In the genomic region with DNA sequence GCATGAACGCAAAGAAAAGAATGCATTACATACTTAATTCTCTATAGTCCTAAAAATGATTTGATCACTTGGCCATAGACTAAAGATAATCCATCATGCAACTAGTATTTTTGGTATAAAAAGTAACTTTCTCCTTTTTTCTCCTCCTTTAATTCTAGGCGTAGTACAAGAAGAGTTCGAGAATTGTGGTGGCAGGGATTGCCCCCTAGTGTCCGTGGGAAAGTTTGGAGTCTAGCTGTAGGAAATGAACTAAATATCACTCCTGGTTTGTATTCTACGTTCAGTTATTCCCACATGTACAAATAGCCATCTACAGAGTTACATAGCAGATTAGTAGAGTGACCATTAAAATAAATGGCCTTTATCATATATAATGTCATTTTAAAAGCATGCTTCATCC, we compare ENCODE assay signal across 11 cellular contexts. TPM values are rescaled to one million over a fixed set of nuclear protein-coding genes. Genes with fewer than 3 reads are reported as not detected.
DNase-seq lines count a peak whose midpoint lies in the region; ATAC-seq, FAIRE-seq and TF ChIP-seq lines count a peak whose summit lies in the region.
"Had no signal": no experiment of that assay in that cellular context is flagged by ENCODE, and none has a peak within 500 bp of the region (broad histone marks: within the 10 kb centered on the region; RNA-seq: fewer than 3 reads in every experiment).

No MANE protein-coding gene starts in this region.

- DNase-seq in A549 (ENCODE audit: low read depth in 1 of 2, low spot score in 1 of 2) (peak in 1 of 2 experiments; percentile 36), GM13977 (ENCODE audit: low spot score) (no peak), SK-N-SH (peak; percentile 15), foreskin melanocyte (peak; percentile 13), coronary artery (ENCODE audit: low spot score) (no peak), NCI-H510A treated with DMSO at 0.1 percent for 48 hours (lab: John Stamatoyannopoulos, UW) (no peak)
- no peak for DNase-seq in activated naive CD4-positive, alpha-beta T cell treated with Interleukin-2 at 50 U/mL for 16 hours
- DNase-seq: effector memory CD8-positive, alpha-beta T cell; RPMI8226; stimulated activated CD4-positive, alpha-beta T cell treated with anti-CD3 and anti-CD28 coated beads, Interleukin-2, amount 100 ng/mL, for 48 hours had no signal

- H3K27me3 ChIP-seq in SK-N-SH (ENCODE audit: insufficient read depth) = no peaks in the 10 kb centered on the region

- no peak overlapping the region for H3K9ac ChIP-seq in SK-N-SH

- in situ Hi-C loops in GM13977 (cut with MboI; ENCODE audit: low pct_unique_long_range_greater_than_20kb, low sequenced_read_pairs, unreplicated experiment) = no loop called here

- no peaks in the 10 kb centered on the region for H4K20me1 ChIP-seq in SK-N-SH (ENCODE audit: insufficient read depth)

- peaks cover 9% of the 10 kb centered on the region for H3F3A ChIP-seq in SK-N-SH (replicated peaks; ENCODE audit: insufficient read depth)

- TF ChIP-seq RAD21 in A549 (conservative IDR thresholded peaks at IDR 0.05 in 1 of 2, IDR thresholded peaks at IDR 0.05 in 1 of 2) (peak; percentile 39 to 59; a peak in 4 of 5 replicates), SK-N-SH (IDR thresholded peaks at IDR 0.05; ENCODE audit: low read length) (peak; percentile 53)

- H2AFZ ChIP-seq in SK-N-SH (ENCODE audit: low read depth) = no peak overlapping the region

- H3K9me2 ChIP-seq in SK-N-SH = no peaks in the 10 kb centered on the region

- H3K4me1 ChIP-seq in A549 (peaks cover 11% of the 10 kb centered on the region; the same call in 2 of the 3 replicates), SK-N-SH (ENCODE audit: control insufficient read depth in 1 of 2, insufficient read depth in 2 of 2, low read depth in 1 of 2, low read length in 1 of 2) (no peaks in the 10 kb centered on the region; a peak in 1 of 4 replicates)

- TF ChIP-seq EP300 in A549 (IDR thresholded peaks at IDR 0.05) (no peak), SK-N-SH (IDR thresholded peaks at IDR 0.05; ENCODE audit: borderline replicate concordance in 1 of 2, low read depth in 1 of 2, low read length in 1 of 2) (no peak)

- H3K4me2 ChIP-seq in A549 (no peak overlapping the region), SK-N-SH (no peak overlapping the region)

- ATAC-seq in A549 = peak in 1 of 2 experiments; percentile 76; a peak in 4 of 6 replicates
- ATAC-seq in HG03354 (IDR thresholded peaks at IDR 0.05; ENCODE audit: poor library complexity, severe bottlenecking, unreplicated experiment) = no peak
- ATAC-seq: effector memory CD8-positive, alpha-beta T cell had no signal

- H3K27ac ChIP-seq in A549 = no peak overlapping the region
- H3K27ac ChIP-seq in SK-N-SH (ENCODE audit: low read depth in 2 of 2, low read length in 1 of 2) = no peak overlapping the region
- no peak overlapping the region for H3K27ac ChIP-seq in coronary artery

- no peak for FAIRE-seq in A549 (lab: Jason Lieb, UNC)

- peak; percentile 44 for TF ChIP-seq CTCF in A549 (IDR thresholded peaks at IDR 0.05)
- TF ChIP-seq CTCF in GM13977 (IDR thresholded peaks at IDR 0.05; ENCODE audit: extremely low read depth, insufficient read depth, missing control alignments) = peak; percentile 32
- TF ChIP-seq CTCF in SK-N-SH (IDR thresholded peaks at IDR 0.05) = peak; percentile 54
- no peak for TF ChIP-seq CTCF in coronary artery (IDR thresholded peaks at IDR 0.05)

- CTCF ChIA-PET in A549 (lab: Yijun Ruan, JAX) (interaction anchor here (0.6 kb wide), 1 partner anchor 56 kb away, joined by 3 read pairs; no protein-coding TSS in a partner anchor), SK-N-SH (lab: Yijun Ruan, JAX) (interaction anchor here (0.6 to 0.8 kb wide), 8 partner anchors 9 to 1299 kb away, joined by 3 to 4 read pairs (median 3); no protein-coding TSS in a partner anchor)

- POLR2A ChIA-PET in A549 (lab: Yijun Ruan, JAX) (no interaction called here), SK-N-SH (lab: Yijun Ruan, JAX) (no interaction called here)

- 71% methylated on average over 5 of the region's 5 CpGs for WGBS in A549 (ENCODE audit: missing lambda C conversion rate)
- 86% methylated on average over 5 of the region's 5 CpGs for WGBS in SK-N-SH (ENCODE audit: low lambda C conversion rate)

- H3K36me3 ChIP-seq in SK-N-SH (replicated peaks in 1 of 2; ENCODE audit: control insufficient read depth in 1 of 2, insufficient read depth in 2 of 2, low read length in 1 of 2) = peaks cover 0 to 17% of the 10 kb centered on the region in 2 experiments

- H3K4me3 ChIP-seq in A549 (no peak overlapping the region), SK-N-SH (ENCODE audit: low read depth in 2 of 2, low read length in 1 of 2) (no peak overlapping the region), coronary artery (no peak overlapping the region)

- TF ChIP-seq POLR2A in A549 (IDR thresholded peaks at IDR 0.05; ENCODE audit: low read length) = no peak

- no peaks in the 10 kb centered on the region for H3K9me3 ChIP-seq in A549
- H3K9me3 ChIP-seq in SK-N-SH = no peaks in the 10 kb centered on the region

- H3K79me2 ChIP-seq in SK-N-SH (ENCODE audit: insufficient read depth) = no peaks in the 10 kb centered on the region

TF ChIP-seq in A549, 52 proteins besides CTCF, POLR2A, EP300 and RAD21:
- TF ChIP-seq ELK1 (IDR thresholded peaks at IDR 0.05; ENCODE audit: low read depth, low read length) (no peak), JUN (IDR thresholded peaks at IDR 0.05) (no peak), SMC3 (IDR thresholded peaks at IDR 0.05) (peak; percentile 22; the same call in 1 of the 3 replicates)

TF ChIP-seq in SK-N-SH, 30 proteins besides CTCF, POLR2A, EP300 and RAD21:
- no peak for TF ChIP-seq FOXJ3 (CRISPR knock-in tag; IDR thresholded peaks at IDR 0.05)

RNA-seq across cellular contexts. Expression of gene HELLS, which starts 45.5 kb away (rescaled TPM):
- polyA plus RNA-seq in A549 (2011; rRNA removed) (44.2 and 62.0 TPM in 2 replicates), A549 (2017; fragmentation: RNase III; extraction: RNeasy Plus Mini Kit Qiagen cat#74134 plus additional on column Dnase treatment) (46.4 to 52.3 TPM (median 49.9 TPM) in 3 replicates), SK-N-SH (2012; rRNA removed) (13.5 and 17.3 TPM in 2 replicates)
- 30.6 and 38.1 TPM in 2 replicates for polyA plus RNA-seq in A549 (2012; cell fraction: cytosol; rRNA removed)
- polyA plus RNA-seq in A549 (2012; cell fraction: nucleus; rRNA removed) = 36.1 and 60.0 TPM in 2 replicates
- polyA minus RNA-seq in A549 (2011; rRNA and poly(A)+ RNA removed) = 33.0 and 40.5 TPM in 2 replicates
- polyA plus RNA-seq in SK-N-SH (2012; cell fraction: cytosol; rRNA removed) = 11.4 and 12.5 TPM in 2 replicates
- polyA plus RNA-seq in SK-N-SH (2012; cell fraction: nucleus; rRNA removed) = 19.5 and 21.2 TPM in 2 replicates

Comparison
In these comparisons a context has a peak if more than half of its experiments do, and no peak if none do; other contexts are left out.
1. DNase-seq: peak in SK-N-SH (single experiment) and foreskin melanocyte (single experiment); none in GM13977 (single experiment), activated naive CD4-positive, alpha-beta T cell treated with Interleukin-2 at 50 U/mL for 16 hours (single experiment), coronary artery (single experiment) and NCI-H510A treated with DMSO at 0.1 percent for 48 hours (single experiment).
2. Of the 12 proteins assayed by ChIP-seq in both A549 and SK-N-SH: peak only in A549: SMC3; only in SK-N-SH: none; in both: CTCF and RAD21; in neither: 9.